17 cellular contexts compared by ENCODE assay signal in genomic region chr11:126229782-126230540, GRCh38. TPM values are rescaled to one million over a fixed set of nuclear protein-coding genes. Genes with fewer than 3 reads are reported as not detected.
DNase-seq lines count a peak whose midpoint lies in the region; ATAC-seq and TF ChIP-seq lines count a peak whose summit lies in the region.
"Had no signal": no experiment of that assay in that cellular context is flagged by ENCODE, and none has a peak within 500 bp of the region (broad histone marks: within the 10 kb centered on the region; RNA-seq: fewer than 3 reads in every experiment).

No MANE protein-coding gene starts in this region.

- H3K27ac Mint-ChIP-seq in Caco-2 (ENCODE audit: unreplicated experiment), result no peak overlapping the region
- H3K27ac Mint-ChIP-seq in CD4-positive, alpha-beta memory T cell, result no peak overlapping the region

- H3K4me1 ChIP-seq in Caco-2, result no peaks in the 10 kb centered on the region
- no peaks in the 10 kb centered on the region for H3K4me1 ChIP-seq in CD4-positive, alpha-beta memory T cell (ENCODE audit: insufficient read depth, low read length)
- H3K4me1 ChIP-seq in breast epithelium, result no peaks in the 10 kb centered on the region

- POLR2A ChIA-PET in Caco-2 (lab: Charles Lee), result interaction anchor here (0.9 kb wide), 1 partner anchor 18 kb away, joined by 3 read pairs; the partner anchor contains the start of genes FAM118B and RPUSD4
- POLR2A ChIA-PET in CD4-positive, alpha-beta memory T cell (lab: Charles Lee; ENCODE audit: partially characterized antibody), result no interaction called here

- H3K36me3 ChIP-seq in Caco-2 (ENCODE audit: control insufficient read depth, insufficient read depth, low read length), result no peaks in the 10 kb centered on the region
- H3K36me3 ChIP-seq in CD4-positive, alpha-beta memory T cell (ENCODE audit: insufficient read depth, low read length), result no peaks in the 10 kb centered on the region
- H3K36me3 ChIP-seq in breast epithelium, result no peaks in the 10 kb centered on the region

- H3K9me3 ChIP-seq in Caco-2 (0 out of 2 replicates have a peak, but pooled peaks cover 3% of the 10 kb centered on the region), breast epithelium (no peaks in the 10 kb centered on the region)
- no peaks in the 10 kb centered on the region for H3K9me3 ChIP-seq in CD4-positive, alpha-beta memory T cell (ENCODE audit: control insufficient read depth in 1 of 2, low read length in 2 of 2)
- H3K9me3 ChIP-seq: Peyer's patch had no signal

- peaks cover 13% of the 10 kb centered on the region for H3K9me3 Mint-ChIP-seq in Caco-2 (ENCODE audit: unreplicated experiment)
- no peaks in the 10 kb centered on the region for H3K9me3 Mint-ChIP-seq in CD4-positive, alpha-beta memory T cell

- H3K4me1 Mint-ChIP-seq in Caco-2 (ENCODE audit: low read depth, unreplicated experiment), result no peaks in the 10 kb centered on the region
- H3K4me1 Mint-ChIP-seq in CD4-positive, alpha-beta memory T cell, result peaks cover 0 to 4% (median 3%) of the 10 kb centered on the region in 4 donors

- H3K27ac ChIP-seq in CD4-positive, alpha-beta memory T cell (ENCODE audit: low read depth, low read length), result no peak overlapping the region
- H3K27ac ChIP-seq in breast epithelium, result no peak overlapping the region
- H3K27ac ChIP-seq: BLaER1 treated with 17β-estradiol and CSF1 and Interleukin-3, amounts not matched to agents 10 nM and 100 nM; Peyer's patch had no signal

- no peaks in the 10 kb centered on the region for H3K27me3 Mint-ChIP-seq in Caco-2 (ENCODE audit: insufficient read depth, unreplicated experiment)
- H3K27me3 Mint-ChIP-seq in CD4-positive, alpha-beta memory T cell, result no peaks in the 10 kb centered on the region

- no peak for DNase-seq in Caco-2
- peak; percentile 2 for DNase-seq in M059J (ENCODE audit: low read depth)
- peak; percentile 62 for DNase-seq in choroid plexus epithelial cell (ENCODE audit: low read depth)
- peak; percentile 22 for DNase-seq in fibroblast of the conjunctiva (ENCODE audit: low read depth)
- DNase-seq in HT-29 (ENCODE audit: low spot score), result no peak
- no peak for DNase-seq in CD4-positive, alpha-beta memory T cell
- no peak for DNase-seq in breast epithelium (ENCODE audit: low spot score in 2 of 2)
- DNase-seq: Karpas-422, NCI-H1417, NCI-H1930, NCI-H2171 treated with DMSO at 0.1 percent for 48 hours, NCI-H82, Peyer's patch, SHP77 had no signal

- TF ChIP-seq CTCF in Caco-2 (IDR thresholded peaks at IDR 0.05; ENCODE audit: insufficient read depth in 1 of 2, low read depth in 1 of 2, low read length in 1 of 2, severe bottlenecking in 1 of 2, unreplicated experiment in 1 of 2) (no peak), choroid plexus epithelial cell (conservative IDR thresholded peaks at IDR 0.05; ENCODE audit: low read depth, low read length) (no peak), breast epithelium (IDR thresholded peaks at IDR 0.05) (no peak)

- no peaks in the 10 kb centered on the region for H3K27me3 ChIP-seq in Caco-2 (replicated peaks; ENCODE audit: control insufficient read depth, insufficient read depth, low read length)
- no peaks in the 10 kb centered on the region for H3K27me3 ChIP-seq in CD4-positive, alpha-beta memory T cell (ENCODE audit: insufficient read depth, low read length)
- H3K27me3 ChIP-seq in breast epithelium, result no peaks in the 10 kb centered on the region
- H3K27me3 ChIP-seq: BLaER1 treated with 17β-estradiol and CSF1 and Interleukin-3, amounts not matched to agents 10 nM and 100 nM; Peyer's patch had no signal

- CTCF ChIA-PET in Caco-2 (lab: Charles Lee), result no interaction called here
- CTCF ChIA-PET in CD4-positive, alpha-beta memory T cell (lab: Charles Lee; ENCODE audit: partially characterized antibody), result interaction anchor here (1.2 kb wide), 1 partner anchor 16 kb away, joined by 3 read pairs; no protein-coding TSS in a partner anchor

- TSS peak; percentile 11 for BruUV-seq in Caco-2 (replicated peaks; lab: Mats Ljungman, UMichigan)

- no peak for ATAC-seq in HG03521 (IDR thresholded peaks at IDR 0.05; ENCODE audit: unreplicated experiment)
- ATAC-seq: HepG2 had no signal

- peaks cover 17% of the 10 kb centered on the region for H3K36me3 Mint-ChIP-seq in Caco-2 (ENCODE audit: insufficient read depth, unreplicated experiment)
- H3K36me3 Mint-ChIP-seq in CD4-positive, alpha-beta memory T cell, result peaks cover 13 to 14% of the 10 kb centered on the region in 2 donors

- intact Hi-C loops in Caco-2 (cut with micrococcal nuclease; ENCODE audit: unreplicated experiment) (no loop called here), breast epithelium (cut with DNase I; ENCODE audit: low total_unique reads) (loop anchor here (5.0 kb wide), 1 partner anchor 1458 kb away; no protein-coding TSS in a partner anchor)
- intact Hi-C loops in CD4-positive, alpha-beta memory T cell (cut with micrococcal nuclease), result no loop called here

- H3K4me3 Mint-ChIP-seq in Caco-2 (ENCODE audit: unreplicated experiment), result no peak overlapping the region
- no peak overlapping the region for H3K4me3 Mint-ChIP-seq in CD4-positive, alpha-beta memory T cell

- no peak overlapping the region for H3K4me3 ChIP-seq in Caco-2 (ENCODE audit: low read depth, low read length)
- H3K4me3 ChIP-seq in choroid plexus epithelial cell (ENCODE audit: low read depth, low read length), result no peak overlapping the region
- H3K4me3 ChIP-seq in CD4-positive, alpha-beta memory T cell (ENCODE audit: low read length in 2 of 2), result no peak overlapping the region
- no peak overlapping the region for H3K4me3 ChIP-seq in breast epithelium
- H3K4me3 ChIP-seq: BLaER1 treated with 17β-estradiol and CSF1 and Interleukin-3, amounts not matched to agents 10 nM and 100 nM; Peyer's patch had no signal

- TF ChIP-seq POLR2A in breast epithelium (IDR thresholded peaks at IDR 0.05), result no peak

RNA-seq across cellular contexts. Expression of gene FAM118B, which starts 18.4 kb away (rescaled TPM):
- total RNA-seq in Caco-2 (2022) (36.5 and 44.3 TPM in 2 replicates), breast epithelium (10 to 100 TPM; 14.4 to 19.0 (median 18.7) TPM)
- total RNA-seq in M059J (2014; rRNA removed; shearing (Covaris generic)), result 27.3 and 28.3 TPM in 2 replicates
- 16.3 and 20.8 TPM in 2 replicates for total RNA-seq in HT-29 (2014; rRNA removed; shearing (Covaris generic))
- 10 to 100 TPM; 12.6 to 13.2 TPM for total RNA-seq in CD4-positive, alpha-beta memory T cell
- 10 to 100 TPM in 1 of 2 donors, 1 to 10 TPM in 1; 8.4 to 13.7 TPM for polyA plus RNA-seq in CD4-positive, alpha-beta memory T cell

RNA-seq across cellular contexts. Expression of gene RPUSD4, which starts 18.5 kb away (rescaled TPM):
- 74.2 and 74.3 TPM in 2 replicates for total RNA-seq in Caco-2 (2022)
- total RNA-seq in M059J (2014; rRNA removed; shearing (Covaris generic)), result 12.0 and 25.9 TPM in 2 replicates
- 47.6 and 52.7 TPM in 2 replicates for total RNA-seq in HT-29 (2014; rRNA removed; shearing (Covaris generic))
- 10 to 100 TPM; 39.3 to 41.2 TPM for total RNA-seq in CD4-positive, alpha-beta memory T cell
- 10 to 100 TPM; 18.5 to 19.8 TPM for polyA plus RNA-seq in CD4-positive, alpha-beta memory T cell
- 10 to 100 TPM; 21.4 to 29.1 (median 27.5) TPM for total RNA-seq in breast epithelium

RNA-seq across cellular contexts. Expression of gene SRPRA, which starts 38.7 kb away (rescaled TPM):
- total RNA-seq in Caco-2 (2022), result 174 and 191 TPM in 2 replicates
- 164 and 167 TPM in 2 replicates for total RNA-seq in M059J (2014; rRNA removed; shearing (Covaris generic))
- total RNA-seq in HT-29 (2014; rRNA removed; shearing (Covaris generic)), result 125 and 126 TPM in 2 replicates
- 100 to 1,000 TPM; 171 to 176 TPM for total RNA-seq in CD4-positive, alpha-beta memory T cell
- 100 to 1,000 TPM; 132 to 146 TPM for polyA plus RNA-seq in CD4-positive, alpha-beta memory T cell
- 10 to 100 TPM; 75.2 to 90.6 (median 84.9) TPM for total RNA-seq in breast epithelium

RNA-seq across cellular contexts. Expression of gene FOXRED1, which starts 39.0 kb away (rescaled TPM):
- 91.7 and 94.3 TPM in 2 replicates for total RNA-seq in Caco-2 (2022)
- 37.6 and 49.8 TPM in 2 replicates for total RNA-seq in M059J (2014; rRNA removed; shearing (Covaris generic))
- 38.2 and 42.6 TPM in 2 replicates for total RNA-seq in HT-29 (2014; rRNA removed; shearing (Covaris generic))
- total RNA-seq in CD4-positive, alpha-beta memory T cell, result 10 to 100 TPM; 30.5 to 32.5 TPM
- polyA plus RNA-seq in CD4-positive, alpha-beta memory T cell, result 10 to 100 TPM; 18.7 to 27.3 TPM
- 10 to 100 TPM; 13.1 to 23.3 (median 16.6) TPM for total RNA-seq in breast epithelium

RNA-seq across cellular contexts. Expression of gene TIRAP, which starts 52.9 kb away (rescaled TPM):
- total RNA-seq in Caco-2 (2022) (25.1 and 27.8 TPM in 2 replicates), breast epithelium (10 to 100 TPM in 2 of 3 donors, 1 to 10 TPM in 1; 8.9 to 11.1 (median 10.9) TPM)
- 2.2 and 8.1 TPM in 2 replicates for total RNA-seq in M059J (2014; rRNA removed; shearing (Covaris generic))
- total RNA-seq in HT-29 (2014; rRNA removed; shearing (Covaris generic)), result 11.6 and 12.3 TPM in 2 replicates
- total RNA-seq in CD4-positive, alpha-beta memory T cell, result 10 to 100 TPM; 25.4 to 27.4 TPM
- polyA plus RNA-seq in CD4-positive, alpha-beta memory T cell, result 10 to 100 TPM in 1 of 2 donors, 1 to 10 TPM in 1; 5.9 to 12.8 TPM

Comparison
In these comparisons a context has a peak if more than half of its experiments do, and no peak if none do; other contexts are left out.
1. DNase-seq: peak in M059J (single experiment), choroid plexus epithelial cell (single experiment) and fibroblast of the conjunctiva (single experiment); none in Caco-2 (0 of 2), HT-29 (single experiment), CD4-positive, alpha-beta memory T cell (0 of 5) and breast epithelium (0 of 2).